In the genomic region with DNA sequence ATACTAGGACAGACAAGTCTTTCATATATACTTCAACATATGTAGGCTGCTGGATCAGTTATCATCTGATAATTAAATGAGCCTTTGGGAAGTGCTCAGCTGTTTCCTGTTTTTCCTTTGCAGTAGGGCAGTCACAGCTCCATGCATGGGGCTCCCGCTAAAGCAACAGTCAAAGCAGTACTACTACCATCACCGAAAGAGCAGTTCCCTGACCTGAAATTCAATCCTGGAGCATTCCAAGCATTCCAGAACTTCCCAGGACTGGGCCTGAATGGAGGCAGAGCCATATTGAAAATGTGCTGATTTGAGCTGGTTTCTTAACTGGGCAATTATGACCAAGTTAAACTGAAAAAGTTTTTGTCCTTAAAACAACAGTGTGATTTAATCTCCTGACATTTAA, we compare ENCODE assay signal across 17 cellular contexts. TPM values are rescaled to one million over a fixed set of nuclear protein-coding genes. Genes with fewer than 3 reads are reported as not detected.
DNase-seq lines count a peak whose midpoint lies in the region; ATAC-seq and TF ChIP-seq lines count a peak whose summit lies in the region.
"Had no signal": no experiment of that assay in that cellular context is flagged by ENCODE, and none has a peak within 500 bp of the region (broad histone marks: within the 10 kb centered on the region; RNA-seq: fewer than 3 reads in every experiment).

No MANE protein-coding gene starts in this region.

- peak overlapping the region; percentile 84 for H3K27ac Mint-ChIP-seq in chondrocyte (ENCODE audit: unreplicated experiment)
- H3K27ac Mint-ChIP-seq: activated CD4-positive, alpha-beta T cell treated with anti-CD3 and anti-CD28 coated beads, Interleukin-2, amount 10 ng/mL, durations not matched to agents 24 days and 14 days; IgD-negative memory B cell had no signal

- no peak for ATAC-seq in GM21423 (IDR thresholded peaks at IDR 0.05; ENCODE audit: unreplicated experiment)
- ATAC-seq: activated T-cell treated with anti-CD3 and anti-CD28 coated beads, Interleukin-2, amount 50 U/mL, for 4 hours; gastrocnemius medialis; lower lobe of right lung had no signal

- H3K36me3 ChIP-seq in HUES48 (ENCODE audit: control insufficient read depth, insufficient read depth, low read length): no peaks in the 10 kb centered on the region; the same call in 1 of the 2 replicates
- H3K36me3 ChIP-seq: adrenal gland, gastrocnemius medialis, lower lobe of right lung had no signal

- H3K4me3 Mint-ChIP-seq in chondrocyte (ENCODE audit: unreplicated experiment): peak overlapping the region; percentile 33
- H3K4me3 Mint-ChIP-seq: activated CD4-positive, alpha-beta T cell treated with anti-CD3 and anti-CD28 coated beads, Interleukin-2, amount 10 ng/mL, durations not matched to agents 24 days and 14 days; activated T-cell treated with anti-CD3 and anti-CD28 coated beads, Interleukin-2, amount 50 U/mL, for 4 hours; IgD-negative memory B cell had no signal

- H3K4me1 ChIP-seq in HUES48 (ENCODE audit: control insufficient read depth, insufficient read depth, low read length): no peaks in the 10 kb centered on the region
- H3K4me1 ChIP-seq: Caco-2, lower lobe of right lung had no signal

- peaks cover 45% of the 10 kb centered on the region for H3K4me1 Mint-ChIP-seq in chondrocyte (ENCODE audit: low read depth)

- no peak for TF ChIP-seq CTCF in chondrocyte (IDR thresholded peaks at IDR 0.05)

- no peak overlapping the region for H3K4me3 ChIP-seq in HUES48 (ENCODE audit: low read depth, low read length)
- H3K4me3 ChIP-seq: adrenal gland, dorsolateral prefrontal cortex, gastrocnemius medialis, lower lobe of right lung had no signal

- H3K27me3 Mint-ChIP-seq in chondrocyte (ENCODE audit: low read depth): no peaks in the 10 kb centered on the region
- H3K27me3 Mint-ChIP-seq: activated CD4-positive, alpha-beta T cell treated with anti-CD3 and anti-CD28 coated beads, Interleukin-2, amount 10 ng/mL, durations not matched to agents 24 days and 14 days; IgD-negative memory B cell had no signal

- peaks cover 1% of the 10 kb centered on the region for H3K9me3 Mint-ChIP-seq in chondrocyte (ENCODE audit: low read depth)

- no peaks in the 10 kb centered on the region for H3K36me3 Mint-ChIP-seq in chondrocyte (ENCODE audit: low read depth)

- H3K27me3 ChIP-seq in HUES48 (ENCODE audit: control insufficient read depth, insufficient read depth, low read length): no peaks in the 10 kb centered on the region
- H3K27me3 ChIP-seq: adrenal gland, dorsolateral prefrontal cortex, gastrocnemius medialis had no signal

- H3K9me3 ChIP-seq in HUES48 (ENCODE audit: control insufficient read depth, insufficient read depth, low read length): peaks cover 10% of the 10 kb centered on the region
- H3K9me3 ChIP-seq: adrenal gland, gastrocnemius medialis had no signal

- no peak overlapping the region for H3K9ac ChIP-seq in HUES48 (ENCODE audit: low read depth, low read length)

- peak overlapping the region; percentile 12 for H3K27ac ChIP-seq in HUES48 (ENCODE audit: low read depth, low read length)
- H3K27ac ChIP-seq: adrenal gland, dorsolateral prefrontal cortex, gastrocnemius medialis, lower lobe of right lung had no signal

- DNase-seq in chondrocyte (ENCODE audit: low spot score) (no peak), iPS-NIHi11 (ENCODE audit: low spot score) (peak; percentile 33), smooth muscle cell of the brain vasculature (ENCODE audit: low read depth, low spot score) (peak; percentile 44), DMS 273 treated with DMSO at 0.1 percent for 48 hours (lab: John Stamatoyannopoulos, UW) (no peak), DMS53 treated with DMSO at 0.1 percent for 48 hours (lab: John Stamatoyannopoulos, UW; ENCODE audit: unreplicated experiment) (no peak)
- DNase-seq: activated CD4-positive, alpha-beta T cell treated with anti-CD3 and anti-CD28 coated beads, Interleukin-2, amount 10 ng/mL, durations not matched to agents 24 days and 14 days; activated T-cell treated with anti-CD3 and anti-CD28 coated beads, Interleukin-2, amount 50 U/mL, for 4 hours; adrenal gland; dorsolateral prefrontal cortex; gastrocnemius medialis; lower lobe of right lung; NCI-H1417 treated with DMSO at 0.1 percent for 48 hours; nucleus accumbens had no signal

RNA-seq across cellular contexts. Expression of a gene that starts 20.5 kb away (rescaled TPM):
- total RNA-seq in chondrocyte: 26.7 to 28.5 TPM (median 27.4 TPM) in 3 replicates

Comparison
In these comparisons a context has a peak if more than half of its experiments do, and no peak if none do; other contexts are left out.
1. DNase-seq: peak in iPS-NIHi11 (single experiment) and smooth muscle cell of the brain vasculature (single experiment); none in chondrocyte (single experiment), DMS 273 treated with DMSO at 0.1 percent for 48 hours (single experiment) and DMS53 treated with DMSO at 0.1 percent for 48 hours (single experiment).